Comparison of ENCODE assay signal across 35 cellular contexts in genomic region chr11:31214337-31214736, GRCh38.
"Had no signal": no experiment of that assay in that cellular context is flagged by ENCODE, and none has a peak within 500 bp of the region (broad histone marks: within the 10 kb centered on the region; RNA-seq: fewer than 3 reads in every experiment).

No MANE protein-coding gene starts in this region.

- H3K9me3 Mint-ChIP-seq: activated CD4-positive, alpha-beta memory T cell treated with anti-CD3 and anti-CD28 coated beads for 36 hours; activated CD4-positive, alpha-beta T cell treated with anti-CD3 and anti-CD28 coated beads, Interleukin-2, amount 10 ng/mL, durations not matched to agents 24 days and 14 days; activated naive CD4-positive, alpha-beta T cell treated with anti-CD3 and anti-CD28 coated beads for 36 hours; activated naive CD4-positive, alpha-beta T cell treated with anti-CD3 and anti-CD28 coated beads, Interleukin-2, amount 50 U/mL, for 24 hours; activated naive CD8-positive, alpha-beta T cell treated with anti-CD3 and anti-CD28 coated beads for 36 hours; activated naive CD8-positive, alpha-beta T cell treated with anti-CD3 and anti-CD28 coated beads, Interleukin-2, amount 50 U/mL, for 24 hours; activated T-helper 1 cell treated with anti-CD3 and anti-CD28 coated beads, Interleukin-12 subunit alpha, Interleukin-12 subunit beta, Interleukin-2, Interleukin-4 antibody, amounts not matched to agents 30 ng/mL and 10 ng/mL and 1 ng/mL, durations not matched to agents 14 hours and 24 hours and 36 hours; activated T-helper 2 cell treated with anti-CD3 and anti-CD28 coated beads, Interferon-gamma antibody, Interleukin-2, Interleukin-4, amounts not matched to agents 10 μg/mL and 5 μg/mL and 100 μg/mL, durations not matched to agents 14 hours and 24 hours and 36 hours; effector memory CD8-positive, alpha-beta T cell; T-helper 2 cell treated with Interferon-gamma antibody and Interleukin-4, amounts not matched to agents 5 μg/mL and 100 μg/mL, for 36 hours had no signal

- H3K27me3 Mint-ChIP-seq: activated CD4-positive, alpha-beta T cell treated with anti-CD3 and anti-CD28 coated beads, Interleukin-2, amount 10 ng/mL, durations not matched to agents 24 days and 14 days; activated naive CD8-positive, alpha-beta T cell treated with anti-CD3 and anti-CD28 coated beads, Interleukin-2, amount 50 U/mL, for 24 hours had no signal

- H3K4me1 Mint-ChIP-seq: activated CD4-positive, alpha-beta T cell treated with anti-CD3 and anti-CD28 coated beads for 36 hours; activated CD4-positive, alpha-beta T cell treated with anti-CD3 and anti-CD28 coated beads, Interleukin-2, amount 10 ng/mL, durations not matched to agents 24 days and 14 days; activated CD8-positive, alpha-beta memory T cell treated with anti-CD3 and anti-CD28 coated beads, Interleukin-2, amount 10 ng/mL, durations not matched to agents 7 days and 5 days; activated naive CD4-positive, alpha-beta T cell treated with anti-CD3 and anti-CD28 coated beads, Interleukin-2, amount 50 U/mL, for 24 hours; activated naive CD8-positive, alpha-beta T cell treated with anti-CD3 and anti-CD28 coated beads for 36 hours; activated naive CD8-positive, alpha-beta T cell treated with anti-CD3 and anti-CD28 coated beads, Interleukin-2, amount 50 U/mL, for 24 hours had no signal

- H3K4me1 ChIP-seq: adrenal gland, body of pancreas, esophagus muscularis mucosa, foreskin keratinocyte, gastrocnemius medialis, heart left ventricle had no signal

- H3K27ac ChIP-seq: adrenal gland, body of pancreas, esophagus muscularis mucosa, foreskin keratinocyte, gastrocnemius medialis, heart left ventricle, WERI-Rb-1 had no signal

- H3K27me3 ChIP-seq: adrenal gland, body of pancreas, esophagus muscularis mucosa, foreskin keratinocyte, gastrocnemius medialis, heart left ventricle had no signal

- H3K4me3 Mint-ChIP-seq: activated CD4-positive, alpha-beta memory T cell treated with anti-CD3 and anti-CD28 coated beads for 36 hours; activated CD4-positive, alpha-beta T cell treated with anti-CD3 and anti-CD28 coated beads for 36 hours; activated CD4-positive, alpha-beta T cell treated with anti-CD3 and anti-CD28 coated beads, Interleukin-2, amount 10 ng/mL, durations not matched to agents 24 days and 14 days; activated CD8-positive, alpha-beta memory T cell treated with anti-CD3 and anti-CD28 coated beads, Interleukin-2, amount 10 ng/mL, durations not matched to agents 7 days and 5 days; activated CD8-positive, alpha-beta T cell treated with anti-CD3 and anti-CD28 coated beads, Interleukin-2, amount 10 ng/mL, durations not matched to agents 7 days and 5 days; activated naive CD4-positive, alpha-beta T cell treated with anti-CD3 and anti-CD28 coated beads for 36 hours; activated naive CD4-positive, alpha-beta T cell treated with anti-CD3 and anti-CD28 coated beads, Interleukin-2, amount 50 U/mL, for 24 hours; activated naive CD8-positive, alpha-beta T cell treated with anti-CD3 and anti-CD28 coated beads for 36 hours; activated naive CD8-positive, alpha-beta T cell treated with anti-CD3 and anti-CD28 coated beads, Interleukin-2, amount 50 U/mL, for 24 hours; activated T-helper 1 cell treated with anti-CD3 and anti-CD28 coated beads, Interleukin-12 subunit alpha, Interleukin-12 subunit beta, Interleukin-2, Interleukin-4 antibody, amounts not matched to agents 30 ng/mL and 10 ng/mL and 1 ng/mL, durations not matched to agents 14 hours and 24 hours and 36 hours; effector memory CD8-positive, alpha-beta T cell; T-helper 2 cell treated with Interferon-gamma antibody and Interleukin-4, amounts not matched to agents 5 μg/mL and 100 μg/mL, for 36 hours had no signal

- H3K36me3 Mint-ChIP-seq: activated CD4-positive, alpha-beta memory T cell treated with anti-CD3 and anti-CD28 coated beads for 36 hours; activated CD8-positive, alpha-beta memory T cell treated with anti-CD3 and anti-CD28 coated beads, Interleukin-2, amount 10 ng/mL, durations not matched to agents 7 days and 5 days; activated naive CD4-positive, alpha-beta T cell treated with anti-CD3 and anti-CD28 coated beads, Interleukin-2, amount 50 U/mL, for 24 hours; activated naive CD8-positive, alpha-beta T cell treated with anti-CD3 and anti-CD28 coated beads for 36 hours had no signal

- H3K36me3 ChIP-seq: adrenal gland, esophagus muscularis mucosa, gastrocnemius medialis, heart left ventricle, WERI-Rb-1 had no signal

- H3K4me3 ChIP-seq: adrenal gland, body of pancreas, esophagus muscularis mucosa, gastrocnemius medialis, heart left ventricle had no signal

- DNase-seq: activated CD4-positive, alpha-beta memory T cell treated with anti-CD3 and anti-CD28 coated beads for 36 hours; activated CD4-positive, alpha-beta T cell treated with anti-CD3 and anti-CD28 coated beads for 36 hours; activated CD4-positive, alpha-beta T cell treated with anti-CD3 and anti-CD28 coated beads, Interleukin-2, amount 10 ng/mL, durations not matched to agents 24 days and 14 days; activated CD4-positive, CD25-positive, alpha-beta regulatory T cell; activated CD4-positive, CD25-positive, alpha-beta regulatory T cell treated with anti-CD3 and anti-CD28 coated beads, Interleukin-2, amount 50 U/mL, for 72 hours; activated CD8-positive, alpha-beta memory T cell treated with anti-CD3 and anti-CD28 coated beads, Interleukin-2, amount 10 ng/mL, durations not matched to agents 7 days and 5 days; activated CD8-positive, alpha-beta memory T cell treated with anti-CD3 and anti-CD28 coated beads, Interleukin-2, amount 50 U/mL, for 4 hours; activated CD8-positive, alpha-beta T cell treated with anti-CD3 and anti-CD28 coated beads, Interleukin-2, amount 10 ng/mL, durations not matched to agents 7 days and 5 days; activated effector memory CD4-positive, alpha-beta T cell treated with anti-CD3 and anti-CD28 coated beads, Interleukin-2, amount 50 U/mL, for 16 hours; activated naive CD4-positive, alpha-beta T cell treated with anti-CD3 and anti-CD28 coated beads for 36 hours; activated naive CD8-positive, alpha-beta T cell treated with anti-CD3 and anti-CD28 coated beads for 36 hours; activated naive CD8-positive, alpha-beta T cell treated with anti-CD3 and anti-CD28 coated beads, Interleukin-2, amount 50 U/mL, for 24 hours; activated T-cell treated with anti-CD3 and anti-CD28 coated beads, Interleukin-2, amount 50 U/mL, for 1 hour; activated T-cell treated with anti-CD3 and anti-CD28 coated beads, Interleukin-2, amount 50 U/mL, for 48 hours; adrenal gland; amygdala; aorta; body of pancreas; caudate nucleus; cortex of kidney; dermis blood vessel endothelial cell; effector CD4-positive, alpha-beta T cell; effector memory CD8-positive, alpha-beta T cell; erythroblast; foreskin keratinocyte; gastrocnemius medialis; glutamatergic neuron; heart left ventricle; T1000; WERI-Rb-1 had no signal

- ATAC-seq: activated CD4-positive, alpha-beta T cell treated with anti-CD3 and anti-CD28 coated beads for 36 hours; activated CD8-positive, alpha-beta memory T cell treated with anti-CD3 and anti-CD28 coated beads, Interleukin-2, amount 10 ng/mL, durations not matched to agents 7 days and 5 days; activated CD8-positive, alpha-beta T cell treated with anti-CD3 and anti-CD28 coated beads, Interleukin-2, amount 10 ng/mL, durations not matched to agents 7 days and 5 days; activated naive CD8-positive, alpha-beta T cell treated with anti-CD3 and anti-CD28 coated beads, Interleukin-2, amount 50 U/mL, for 24 hours; body of pancreas; effector memory CD8-positive, alpha-beta T cell; foreskin keratinocyte; gastrocnemius medialis; heart left ventricle had no signal

- H3K27ac Mint-ChIP-seq: activated CD4-positive, alpha-beta memory T cell treated with anti-CD3 and anti-CD28 coated beads for 36 hours; activated CD4-positive, alpha-beta T cell treated with anti-CD3 and anti-CD28 coated beads for 36 hours; activated CD4-positive, alpha-beta T cell treated with anti-CD3 and anti-CD28 coated beads, Interleukin-2, amount 10 ng/mL, durations not matched to agents 24 days and 14 days; activated CD8-positive, alpha-beta memory T cell treated with anti-CD3 and anti-CD28 coated beads, Interleukin-2, amount 10 ng/mL, durations not matched to agents 7 days and 5 days; activated CD8-positive, alpha-beta T cell treated with anti-CD3 and anti-CD28 coated beads, Interleukin-2, amount 10 ng/mL, durations not matched to agents 7 days and 5 days; activated naive CD4-positive, alpha-beta T cell treated with anti-CD3 and anti-CD28 coated beads for 36 hours; activated naive CD4-positive, alpha-beta T cell treated with anti-CD3 and anti-CD28 coated beads, Interleukin-2, amount 50 U/mL, for 24 hours; activated naive CD8-positive, alpha-beta T cell treated with anti-CD3 and anti-CD28 coated beads for 36 hours; activated naive CD8-positive, alpha-beta T cell treated with anti-CD3 and anti-CD28 coated beads, Interleukin-2, amount 50 U/mL, for 24 hours; activated T-helper 1 cell treated with anti-CD3 and anti-CD28 coated beads, Interleukin-12 subunit alpha, Interleukin-12 subunit beta, Interleukin-2, Interleukin-4 antibody, amounts not matched to agents 30 ng/mL and 10 ng/mL and 1 ng/mL, durations not matched to agents 14 hours and 24 hours and 36 hours; activated T-helper 2 cell treated with anti-CD3 and anti-CD28 coated beads, Interferon-gamma antibody, Interleukin-2, Interleukin-4, amounts not matched to agents 10 μg/mL and 5 μg/mL and 100 μg/mL, durations not matched to agents 14 hours and 24 hours and 36 hours; effector memory CD8-positive, alpha-beta T cell; T-helper 2 cell treated with Interferon-gamma antibody and Interleukin-4, amounts not matched to agents 5 μg/mL and 100 μg/mL, for 36 hours had no signal

- H3K9me3 ChIP-seq: body of pancreas, esophagus muscularis mucosa, gastrocnemius medialis, heart left ventricle had no signal
